Comparison of ENCODE assay signal across 1 cellular context in the genomic region with DNA sequence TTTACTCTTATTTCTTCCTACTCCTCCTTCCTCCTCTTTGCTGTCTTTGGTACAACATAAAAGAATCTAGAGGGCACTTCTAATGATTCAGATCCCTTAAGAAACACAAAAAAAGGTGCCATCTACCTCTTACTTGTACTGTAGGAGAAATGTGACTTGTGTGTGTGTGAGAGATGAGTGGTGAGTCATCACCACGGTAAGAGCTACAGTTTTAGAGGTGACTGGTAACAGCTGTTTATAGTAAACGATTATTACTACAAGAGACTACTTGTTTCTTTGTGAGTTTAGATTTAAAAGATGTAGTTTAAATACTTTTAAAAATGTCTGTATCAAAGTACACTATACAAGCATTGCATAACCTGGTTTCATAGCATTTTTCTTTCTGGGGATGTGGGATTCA.
TF ChIP-seq lines count a peak whose summit lies in the region.

No MANE protein-coding gene starts in this region.

TF ChIP-seq in WTC11, 78 proteins besides CTCF, POLR2A, EP300 and RAD21 (continued from another document):
- TF ChIP-seq ZNF425 (CRISPR knock-in tag; conservative IDR thresholded peaks at IDR 0.05) (no peak), MXD4 (CRISPR knock-in tag; IDR thresholded peaks at IDR 0.05; ENCODE audit: borderline replicate concordance) (no peak), ZNF671 (CRISPR knock-in tag; IDR thresholded peaks at IDR 0.05) (no peak)
- TF ChIP-seq, protein P1, sequence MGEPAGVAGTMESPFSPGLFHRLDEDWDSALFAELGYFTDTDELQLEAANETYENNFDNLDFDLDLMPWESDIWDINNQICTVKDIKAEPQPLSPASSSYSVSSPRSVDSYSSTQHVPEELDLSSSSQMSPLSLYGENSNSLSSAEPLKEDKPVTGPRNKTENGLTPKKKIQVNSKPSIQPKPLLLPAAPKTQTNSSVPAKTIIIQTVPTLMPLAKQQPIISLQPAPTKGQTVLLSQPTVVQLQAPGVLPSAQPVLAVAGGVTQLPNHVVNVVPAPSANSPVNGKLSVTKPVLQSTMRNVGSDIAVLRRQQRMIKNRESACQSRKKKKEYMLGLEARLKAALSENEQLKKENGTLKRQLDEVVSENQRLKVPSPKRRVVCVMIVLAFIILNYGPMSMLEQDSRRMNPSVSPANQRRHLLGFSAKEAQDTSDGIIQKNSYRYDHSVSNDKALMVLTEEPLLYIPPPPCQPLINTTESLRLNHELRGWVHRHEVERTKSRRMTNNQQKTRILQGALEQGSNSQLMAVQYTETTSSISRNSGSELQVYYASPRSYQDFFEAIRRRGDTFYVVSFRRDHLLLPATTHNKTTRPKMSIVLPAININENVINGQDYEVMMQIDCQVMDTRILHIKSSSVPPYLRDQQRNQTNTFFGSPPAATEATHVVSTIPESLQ (CRISPR knock-in tag; IDR thresholded peaks at IDR 0.05) = no peak
